4 cellular contexts compared by ENCODE assay signal in genomic region chr1:173239058-173239457, GRCh38.
TF ChIP-seq lines count a peak whose summit lies in the region.

No MANE protein-coding gene starts in this region.

TF ChIP-seq in HepG2, 621 proteins besides CTCF, POLR2A, EP300 and RAD21:
- TF ChIP-seq MAFK (conservative IDR thresholded peaks at IDR 0.05 in 1 of 2, IDR thresholded peaks at IDR 0.05 in 1 of 2; ENCODE audit: low read length in 2 of 2), result peak; percentile 25 to 66; a peak in 2 of 4 replicates
- peak; percentile 38; the same call in 1 of the 2 replicates for TF ChIP-seq MAFF (IDR thresholded peaks at IDR 0.05; ENCODE audit: low read depth, low read length)
- no peak for TF ChIP-seq SRY (CRISPR knock-in tag; IDR thresholded peaks at IDR 0.05)

TF ChIP-seq in A549, 52 proteins besides CTCF, POLR2A, EP300 and RAD21:
- TF ChIP-seq FOXS1 (CRISPR knock-in tag; IDR thresholded peaks at IDR 0.05) (no peak), MAFK (IDR thresholded peaks at IDR 0.05; ENCODE audit: partially characterized antibody) (peak; percentile 59)

TF ChIP-seq in IMR-90, 13 proteins besides CTCF, POLR2A, EP300 and RAD21:
- no peak for TF ChIP-seq SMC3 (IDR thresholded peaks at IDR 0.05; ENCODE audit: low read depth, low read length)
- peak; percentile 28; the same call in 1 of the 2 replicates for TF ChIP-seq MAFK (IDR thresholded peaks at IDR 0.05; ENCODE audit: low read depth, low read length)
- TF ChIP-seq USF2 (IDR thresholded peaks at IDR 0.05; ENCODE audit: low read depth, low read length), result no peak
- no peak for TF ChIP-seq MXI1 (IDR thresholded peaks at IDR 0.05; ENCODE audit: borderline replicate concordance, low read depth, low read length)
- TF ChIP-seq RFX5 (IDR thresholded peaks at IDR 0.05; ENCODE audit: low read depth, low read length), result no peak

TF ChIP-seq in K562, 482 proteins besides CTCF, POLR2A, EP300 and RAD21:
- TF ChIP-seq BRD9 (IDR thresholded peaks at IDR 0.05; ENCODE audit: low read depth, partially characterized antibody) (no peak), ZNF316 (IDR thresholded peaks at IDR 0.05) (peak; percentile 53), C11orf30 (IDR thresholded peaks at IDR 0.05; ENCODE audit: low read depth) (peak; percentile 22; the same call in 1 of the 2 replicates)
TF ChIP-seq in K562: peak in this region for 2.
